Comparison of ENCODE assay signal across 25 cellular contexts in the genomic region with DNA sequence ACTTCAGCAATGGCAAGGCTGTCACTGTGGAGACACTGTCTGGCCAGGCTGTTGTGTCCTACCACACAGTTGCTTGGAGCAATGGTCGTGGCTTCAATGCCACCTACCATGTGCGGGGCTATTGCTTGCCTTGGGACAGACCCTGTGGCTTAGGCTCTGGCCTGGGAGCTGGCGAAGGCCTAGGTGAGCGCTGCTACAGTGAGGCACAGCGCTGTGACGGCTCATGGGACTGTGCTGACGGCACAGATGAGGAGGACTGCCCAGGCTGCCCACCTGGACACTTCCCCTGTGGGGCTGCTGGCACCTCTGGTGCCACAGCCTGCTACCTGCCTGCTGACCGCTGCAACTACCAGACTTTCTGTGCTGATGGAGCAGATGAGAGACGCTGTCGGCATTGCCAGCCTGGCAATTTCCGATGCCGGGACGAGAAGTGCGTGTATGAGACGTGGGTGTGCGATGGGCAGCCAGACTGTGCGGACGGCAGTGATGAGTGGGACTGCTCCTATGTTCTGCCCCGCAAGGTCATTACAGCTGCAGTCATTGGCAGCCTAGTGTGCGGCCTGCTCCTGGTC. TPM values are rescaled to one million over a fixed set of nuclear protein-coding genes. Genes with fewer than 3 reads are reported as not detected.
DNase-seq lines count a peak whose midpoint lies in the region; ATAC-seq and TF ChIP-seq lines count a peak whose summit lies in the region.
"Had no signal": no experiment of that assay in that cellular context is flagged by ENCODE, and none has a peak within 500 bp of the region (broad histone marks: within the 10 kb centered on the region; RNA-seq: fewer than 3 reads in every experiment).

No MANE protein-coding gene starts in this region.

- no peak overlapping the region for H2AK5ac ChIP-seq in mesenchymal stem cell (ENCODE audit: low read length, severe bottlenecking)

- no peaks in the 10 kb centered on the region for H3K27me3 ChIP-seq in adipocyte (replicated peaks; ENCODE audit: control insufficient read depth, insufficient read depth, low read length)
- no peaks in the 10 kb centered on the region for H3K27me3 ChIP-seq in mesenchymal stem cell (ENCODE audit: control insufficient read depth in 1 of 2, insufficient read depth in 1 of 2, low read length in 2 of 2)
- H3K27me3 ChIP-seq in neutrophil = no peaks in the 10 kb centered on the region
- no peaks in the 10 kb centered on the region for H3K27me3 ChIP-seq in A673 (replicated peaks; ENCODE audit: insufficient read depth, low read depth, low read length, poor library complexity)
- H3K27me3 ChIP-seq: SJSA1 had no signal

- CTCF ChIA-PET in A673 (lab: Charles Lee) = no interaction called here

- H3K9ac ChIP-seq in adipocyte (ENCODE audit: low read length) = peak overlapping the region; percentile 10
- no peak overlapping the region for H3K9ac ChIP-seq in mesenchymal stem cell (ENCODE audit: low read length)

- peaks cover 75% of the 10 kb centered on the region for H3K36me3 Mint-ChIP-seq in stimulated activated effector memory CD8-positive, alpha-beta T cell treated with anti-CD3 and anti-CD28 coated beads, Interleukin-12 subunit alpha, Interleukin-12 subunit beta, amount 100 ng/mL, for 72 hours

- no peak overlapping the region for H3K14ac ChIP-seq in mesenchymal stem cell (ENCODE audit: low read length in 2 of 2)

- H2BK5ac ChIP-seq in mesenchymal stem cell (ENCODE audit: low read depth, low read length, poor library complexity, severe bottlenecking) = no peak overlapping the region

- WGBS in mesenchymal stem cell = 98% methylated on average over 20 of the region's 20 CpGs

- H3K27ac ChIP-seq in mesenchymal stem cell (ENCODE audit: low read length, poor library complexity, severe bottlenecking) (no peak overlapping the region), neutrophil (peak overlapping the region; percentile 18), A673 (ENCODE audit: low read depth, low read length, poor library complexity, severe bottlenecking) (no peak overlapping the region)
- H3K27ac ChIP-seq: A549, C4-2B, SJSA1 had no signal

- ATAC-seq in GM18505 (IDR thresholded peaks at IDR 0.05; ENCODE audit: unreplicated experiment) (no peak), GM18870 (IDR thresholded peaks at IDR 0.05; ENCODE audit: unreplicated experiment) (no peak)
- no peak for ATAC-seq in stimulated activated effector memory CD8-positive, alpha-beta T cell treated with anti-CD3 and anti-CD28 coated beads, Interleukin-12 subunit alpha, Interleukin-12 subunit beta, amount 100 ng/mL, for 72 hours
- ATAC-seq: A549, PC-3 had no signal

- H2AFZ ChIP-seq in mesenchymal stem cell (ENCODE audit: low read depth, low read length) = no peak overlapping the region

- intact Hi-C loops in A673 (cut with micrococcal nuclease; ENCODE audit: unreplicated experiment) = no loop called here

- no peaks in the 10 kb centered on the region for H3K9me3 Mint-ChIP-seq in stimulated activated effector memory CD8-positive, alpha-beta T cell treated with anti-CD3 and anti-CD28 coated beads, Interleukin-12 subunit alpha, Interleukin-12 subunit beta, amount 100 ng/mL, for 72 hours
- H3K9me3 Mint-ChIP-seq: CD8-positive, alpha-beta memory T cell had no signal

- no peak overlapping the region for H3K18ac ChIP-seq in mesenchymal stem cell (ENCODE audit: low read depth in 1 of 2, low read length in 2 of 2)

- no peak overlapping the region for H2BK120ac ChIP-seq in mesenchymal stem cell (ENCODE audit: low read depth, low read length)

- TF ChIP-seq POLR2A in GM18505 (IDR thresholded peaks at IDR 0.05; ENCODE audit: borderline replicate concordance, extremely low read depth, insufficient read depth, insufficient read length) = peak; percentile 2

- H2BK15ac ChIP-seq in mesenchymal stem cell (ENCODE audit: low read depth, poor library complexity, severe bottlenecking) = no peak overlapping the region

- no peak overlapping the region for H3K4me3 Mint-ChIP-seq in stimulated activated effector memory CD8-positive, alpha-beta T cell treated with anti-CD3 and anti-CD28 coated beads, Interleukin-12 subunit alpha, Interleukin-12 subunit beta, amount 100 ng/mL, for 72 hours

- no peak overlapping the region for H2BK12ac ChIP-seq in mesenchymal stem cell (ENCODE audit: low read length in 2 of 2)

- no peak overlapping the region for H3K4me3 ChIP-seq in adipocyte (ENCODE audit: low read length)
- H3K4me3 ChIP-seq in mesenchymal stem cell (ENCODE audit: insufficient read depth in 1 of 2, low read depth in 1 of 2, low read length in 2 of 2) = no peak overlapping the region
- no peak overlapping the region for H3K4me3 ChIP-seq in neutrophil (ENCODE audit: low read depth in 1 of 2, low read length in 1 of 2)
- H3K4me3 ChIP-seq in A673 (ENCODE audit: low read depth, low read length, poor library complexity, severe bottlenecking) = no peak overlapping the region
- H3K4me3 ChIP-seq: A549, SJSA1 had no signal

- BruUV-seq in A673 (replicated peaks; lab: Mats Ljungman, UMichigan) = no TSS peak

- H3K4me1 Mint-ChIP-seq in stimulated activated effector memory CD8-positive, alpha-beta T cell treated with anti-CD3 and anti-CD28 coated beads, Interleukin-12 subunit alpha, Interleukin-12 subunit beta, amount 100 ng/mL, for 72 hours = peaks cover 37% of the 10 kb centered on the region

- H3K23ac ChIP-seq in mesenchymal stem cell (ENCODE audit: low read length in 2 of 2) = peak overlapping the region in 1 of 2 experiments; percentile 57

- no peaks in the 10 kb centered on the region for H3K9me3 ChIP-seq in adipocyte (ENCODE audit: control insufficient read depth, low read length)
- no peaks in the 10 kb centered on the region for H3K9me3 ChIP-seq in mesenchymal stem cell (ENCODE audit: control insufficient read depth, low read length)
- H3K9me3 ChIP-seq in neutrophil = no peaks in the 10 kb centered on the region
- H3K9me3 ChIP-seq in A673 (ENCODE audit: low read depth, low read length, poor library complexity, severe bottlenecking) = no peaks in the 10 kb centered on the region
- H3K9me3 ChIP-seq: A549, SJSA1 had no signal

- DNase-seq in adipocyte (ENCODE audit: low read depth) = no peak
- no peak for DNase-seq in mesenchymal stem cell
- no peak for DNase-seq in A673 (ENCODE audit: low spot score)
- DNase-seq in stimulated activated effector memory CD8-positive, alpha-beta T cell treated with anti-CD3 and anti-CD28 coated beads, Interleukin-12 subunit alpha, Interleukin-12 subunit beta, amount 100 ng/mL, for 72 hours (ENCODE audit: low spot score in 2 of 2) = no peak
- DNase-seq: CD8-positive, alpha-beta memory T cell; DMS 273 treated with DMSO at 0.1 percent for 48 hours; DMS79; EL; GDM1; KBM-7; MV-4-11; NCI-H1105 treated with DMSO at 0.1 percent for 48 hours; NCI-H146; NCI-H1930; NCI-H2107; NCI-H446; NCI-H524 treated with DMSO at 0.1 percent for 48 hours; NCI-H774; PC-3 had no signal

- no peak overlapping the region for H4K8ac ChIP-seq in mesenchymal stem cell (ENCODE audit: low read length)

- no peak for TF ChIP-seq CTCF in neutrophil (IDR thresholded peaks at IDR 0.05)
- TF ChIP-seq CTCF in A673 (conservative IDR thresholded peaks at IDR 0.05; ENCODE audit: low read depth, low read length) = no peak

- POLR2A ChIA-PET in A673 (lab: Charles Lee; ENCODE audit: low non-redundant PET) = no interaction called here

- H3K79me1 ChIP-seq in mesenchymal stem cell (replicated peaks; ENCODE audit: low read length, poor library complexity, severe bottlenecking) = peaks cover 35% of the 10 kb centered on the region

- peak overlapping the region; percentile 21 for H4K91ac ChIP-seq in mesenchymal stem cell (ENCODE audit: low read length)

- H3K4me1 ChIP-seq in adipocyte (ENCODE audit: control insufficient read depth, insufficient read depth, low read length) (peaks cover 15% of the 10 kb centered on the region), mesenchymal stem cell (ENCODE audit: control insufficient read depth, insufficient read depth, low read depth, low read length) (peaks cover 12% of the 10 kb centered on the region), neutrophil (ENCODE audit: control insufficient read depth in 1 of 2, insufficient read depth in 1 of 2, low read depth in 1 of 2, low read length in 1 of 2) (peaks cover 70 to 73% of the 10 kb centered on the region in 2 experiments), A673 (ENCODE audit: insufficient read depth, low read length, poor library complexity, severe bottlenecking) (peaks cover 10% of the 10 kb centered on the region)

- peaks cover 55% of the 10 kb centered on the region for H3K36me3 ChIP-seq in adipocyte (ENCODE audit: control insufficient read depth, insufficient read depth, low read length, severe bottlenecking)
- peaks cover 61 to 65% of the 10 kb centered on the region in 2 experiments for H3K36me3 ChIP-seq in mesenchymal stem cell (ENCODE audit: control insufficient read depth in 1 of 2, insufficient read depth in 2 of 2, low read depth in 1 of 2, low read length in 2 of 2)
- peaks cover 85% of the 10 kb centered on the region for H3K36me3 ChIP-seq in neutrophil
- H3K36me3 ChIP-seq in A673 (ENCODE audit: insufficient read depth, low read length, poor library complexity, severe bottlenecking) = no peaks in the 10 kb centered on the region

- H3K4me2 ChIP-seq in mesenchymal stem cell (ENCODE audit: low read length, poor library complexity, severe bottlenecking) = no peak overlapping the region
- H3K4me2 ChIP-seq: A549 had no signal

- H3K4ac ChIP-seq in mesenchymal stem cell (ENCODE audit: low read depth in 1 of 2, low read length in 2 of 2) = no peak overlapping the region

- H3K27ac Mint-ChIP-seq in stimulated activated effector memory CD8-positive, alpha-beta T cell treated with anti-CD3 and anti-CD28 coated beads, Interleukin-12 subunit alpha, Interleukin-12 subunit beta, amount 100 ng/mL, for 72 hours = no peak overlapping the region

RNA-seq across cellular contexts. Expression of gene LRP10, which starts 4.3 kb away (rescaled TPM):
- polyA plus RNA-seq in mesenchymal stem cell (2013, experiment 1 of 2) = 99.1 TPM
- 101 TPM for polyA plus RNA-seq in mesenchymal stem cell (2013, experiment 2 of 2)
- 7.8 and 11.8 TPM in 2 replicates for total RNA-seq in A673 (2021)

RNA-seq across cellular contexts. Expression of gene REM2, which starts 7.2 kb away (rescaled TPM):
- 0.10 TPM for polyA plus RNA-seq in mesenchymal stem cell (2013, experiment 1 of 2)
- polyA plus RNA-seq in mesenchymal stem cell (2013, experiment 2 of 2) = 0.10 TPM
- 0.15 TPM in 1 of 2 replicates, not detected in the other for total RNA-seq in A673 (2021)

RNA-seq across cellular contexts. Expression of gene MMP14, which starts 39.4 kb away (rescaled TPM):
- polyA plus RNA-seq in mesenchymal stem cell (2013, experiment 1 of 2) = 1,343 TPM
- polyA plus RNA-seq in mesenchymal stem cell (2013, experiment 2 of 2) = 1,238 TPM
- total RNA-seq in A673 (2021) = 91.3 and 110 TPM in 2 replicates
- polyA plus RNA-seq: CD8-positive, alpha-beta memory T cell had no signal

RNA-seq across cellular contexts. Expression of gene RBM23, which starts 43.1 kb away (rescaled TPM):
- polyA plus RNA-seq in mesenchymal stem cell (2013, experiment 1 of 2) = 50.5 TPM
- 49.1 TPM for polyA plus RNA-seq in mesenchymal stem cell (2013, experiment 2 of 2)
- 105 and 118 TPM in 2 replicates for total RNA-seq in A673 (2021)

RNA-seq across cellular contexts. Expression of gene MRPL52, which starts 46.1 kb away (rescaled TPM):
- 219 TPM for polyA plus RNA-seq in mesenchymal stem cell (2013, experiment 1 of 2)
- 222 TPM for polyA plus RNA-seq in mesenchymal stem cell (2013, experiment 2 of 2)
- total RNA-seq in A673 (2021) = 169 and 187 TPM in 2 replicates
